16 cellular contexts compared by ENCODE assay signal in genomic region chr10:131158695-131159094, GRCh38.
DNase-seq lines count a peak whose midpoint lies in the region; ATAC-seq and TF ChIP-seq lines count a peak whose summit lies in the region.
"Had no signal": no experiment of that assay in that cellular context is flagged by ENCODE, and none has a peak within 500 bp of the region (broad histone marks: within the 10 kb centered on the region; RNA-seq: fewer than 3 reads in every experiment).

No MANE protein-coding gene starts in this region.

- no peak overlapping the region for H2BK12ac ChIP-seq in H9 (ENCODE audit: insufficient read length, low read depth, low read length)
- H2BK12ac ChIP-seq in neuronal stem cell (ENCODE audit: low read length) = peak overlapping the region; percentile 26

- POLR2A ChIA-PET in A673 (lab: Charles Lee; ENCODE audit: low non-redundant PET) = no interaction called here

- H3K9ac ChIP-seq in H9 (ENCODE audit: extremely low read depth, insufficient read length, low read length) (no peak overlapping the region), neuronal stem cell (ENCODE audit: low read depth, low read length, poor library complexity) (no peak overlapping the region)

- H3K4me1 ChIP-seq in H9 (ENCODE audit: insufficient read depth, low read length) (no peaks in the 10 kb centered on the region), neuronal stem cell (ENCODE audit: control insufficient read depth in 2 of 2, insufficient read depth in 1 of 2, low read depth in 1 of 2, low read length in 2 of 2) (peaks cover 0 to 4% of the 10 kb centered on the region in 2 donors), heart right ventricle (no peaks in the 10 kb centered on the region), A673 (ENCODE audit: insufficient read depth, low read length, poor library complexity, severe bottlenecking) (no peaks in the 10 kb centered on the region)
- H3K4me1 ChIP-seq: BE2C, HAP-1 had no signal

- CTCF ChIA-PET in A673 (lab: Charles Lee) = no interaction called here

- no peaks in the 10 kb centered on the region; a peak in 2 of 7 replicates for H3K36me3 Mint-ChIP-seq in H9 (ENCODE audit: insufficient read depth in 1 of 3, low read depth in 3 of 3)
- H3K36me3 Mint-ChIP-seq in endothelial cell (ENCODE audit: low read depth, unreplicated experiment) = peaks cover 12% of the 10 kb centered on the region
- H3K36me3 Mint-ChIP-seq: CD4-positive, alpha-beta memory T cell had no signal

- H2BK15ac ChIP-seq in H9 (ENCODE audit: low read depth, low read length) = no peak overlapping the region
- peak overlapping the region; percentile 61 for H2BK15ac ChIP-seq in neuronal stem cell (ENCODE audit: low read length)

- DNase-seq in H9 (no peak), endothelial cell (ENCODE audit: low spot score) (no peak), neuronal stem cell (ENCODE audit: low spot score) (no peak), heart right ventricle (no peak), NCI-H1105 treated with DMSO at 0.1 percent for 48 hours (lab: John Stamatoyannopoulos, UW) (no peak), A673 (ENCODE audit: low spot score) (no peak)
- DNase-seq: ACHN; BE2C; CD4-positive, alpha-beta memory T cell; DMS153; DMS79; GDM1 had no signal

- H3K14ac ChIP-seq in H9 (ENCODE audit: insufficient read depth, low read length) (peak overlapping the region; percentile 13; the same call in 1 of the 2 replicates), neuronal stem cell (ENCODE audit: low read length) (no peak overlapping the region)

- H3K4ac ChIP-seq in H9 (ENCODE audit: low read depth, low read length) (no peak overlapping the region), neuronal stem cell (ENCODE audit: low read length) (no peak overlapping the region)

- ATAC-seq in heart right ventricle (no peak), HG03039 (IDR thresholded peaks at IDR 0.05; ENCODE audit: unreplicated experiment) (no peak)
- ATAC-seq: GM23338 had no signal

- no peaks in the 10 kb centered on the region for H3K79me2 ChIP-seq in H9 (ENCODE audit: insufficient read depth, low read length)

- no peaks in the 10 kb centered on the region for H3K27me3 ChIP-seq in H9 (ENCODE audit: insufficient read depth, low read length)
- no peaks in the 10 kb centered on the region for H3K27me3 ChIP-seq in neuronal stem cell (ENCODE audit: control insufficient read depth in 3 of 3, insufficient read depth in 3 of 3, low read depth in 1 of 3, low read length in 3 of 3)
- H3K27me3 ChIP-seq in heart right ventricle = peaks cover 0 to 72% (median 32%) of the 10 kb centered on the region in 7 donors
- no peaks in the 10 kb centered on the region for H3K27me3 ChIP-seq in A673 (replicated peaks; ENCODE audit: insufficient read depth, low read depth, low read length, poor library complexity)
- H3K27me3 ChIP-seq: BE2C had no signal

- no peaks in the 10 kb centered on the region for H3K9me3 Mint-ChIP-seq in H9
- H3K9me3 Mint-ChIP-seq in endothelial cell (ENCODE audit: unreplicated experiment) = peaks cover 46% of the 10 kb centered on the region

- H3K4me3 Mint-ChIP-seq in H9 (no peak overlapping the region), endothelial cell (ENCODE audit: unreplicated experiment) (peak overlapping the region; percentile 10)
- H3K4me3 Mint-ChIP-seq: CD4-positive, alpha-beta memory T cell; GM23338 had no signal

- H2BK20ac ChIP-seq in H9 (ENCODE audit: low read depth, low read length, poor library complexity, severe bottlenecking) = no peak overlapping the region

- H3K4me2 ChIP-seq in H9 (ENCODE audit: insufficient read depth, insufficient read length, low read length) (no peak overlapping the region), neuronal stem cell (ENCODE audit: insufficient read depth, low read length, poor library complexity, severe bottlenecking) (no peak overlapping the region)
- H3K4me2 ChIP-seq: GM23338 had no signal

- H3K4me1 Mint-ChIP-seq in H9 = peaks cover 15 to 22% of the 10 kb centered on the region in 2 experiments
- no peaks in the 10 kb centered on the region for H3K4me1 Mint-ChIP-seq in endothelial cell (ENCODE audit: unreplicated experiment)
- H3K4me1 Mint-ChIP-seq: CD4-positive, alpha-beta memory T cell had no signal

- H3K27me3 Mint-ChIP-seq in H9 (ENCODE audit: low read depth) = no peaks in the 10 kb centered on the region; the same call in 1 of the 2 replicates
- H3K27me3 Mint-ChIP-seq in endothelial cell (ENCODE audit: unreplicated experiment) = peaks cover 12% of the 10 kb centered on the region
- H3K27me3 Mint-ChIP-seq: CD4-positive, alpha-beta memory T cell had no signal

- H3K4me3 ChIP-seq in neuronal stem cell (ENCODE audit: low read length in 2 of 2) = no peak overlapping the region
- no peak overlapping the region for H3K4me3 ChIP-seq in heart right ventricle
- H3K4me3 ChIP-seq in A673 (ENCODE audit: low read depth, low read length, poor library complexity, severe bottlenecking) = no peak overlapping the region
- H3K4me3 ChIP-seq: GM23338, HAP-1 had no signal

- intact Hi-C loops in heart right ventricle (cut with DNase I) = no loop called here
- intact Hi-C loops in A673 (cut with micrococcal nuclease; ENCODE audit: unreplicated experiment) = no loop called here

- H3K27ac ChIP-seq in H9 (ENCODE audit: insufficient read length, low read depth, low read length) = no peak overlapping the region
- H3K27ac ChIP-seq in neuronal stem cell (replicated peaks; ENCODE audit: low read length) = no peak overlapping the region
- no peak overlapping the region for H3K27ac ChIP-seq in heart right ventricle
- H3K27ac ChIP-seq in A673 (ENCODE audit: low read depth, low read length, poor library complexity, severe bottlenecking) = no peak overlapping the region
- H3K27ac ChIP-seq: C4-2B had no signal

- no peaks in the 10 kb centered on the region for H3K36me3 ChIP-seq in neuronal stem cell (replicated peaks in 1 of 2; ENCODE audit: control insufficient read depth in 2 of 2, insufficient read depth in 2 of 2, low read length in 2 of 2)
- no peaks in the 10 kb centered on the region for H3K36me3 ChIP-seq in heart right ventricle
- H3K36me3 ChIP-seq in A673 (ENCODE audit: insufficient read depth, low read length, poor library complexity, severe bottlenecking) = no peaks in the 10 kb centered on the region
- H3K36me3 ChIP-seq: BE2C, HAP-1 had no signal

- H3K9me3 ChIP-seq in H9 (ENCODE audit: control insufficient read depth, low read depth, low read length) (no peaks in the 10 kb centered on the region), neuronal stem cell (replicated peaks in 1 of 2; ENCODE audit: control insufficient read depth in 2 of 2, insufficient read depth in 1 of 2, low read depth in 1 of 2, low read length in 2 of 2) (no peaks in the 10 kb centered on the region), heart right ventricle (no peaks in the 10 kb centered on the region), A673 (ENCODE audit: low read depth, low read length, poor library complexity, severe bottlenecking) (no peaks in the 10 kb centered on the region)
- H3K9me3 ChIP-seq: BE2C, HAP-1 had no signal

- no peak overlapping the region for H3K23ac ChIP-seq in H9 (ENCODE audit: insufficient read length, low read depth, low read length)
- H3K23ac ChIP-seq in neuronal stem cell (ENCODE audit: low read depth, low read length, poor library complexity) = no peak overlapping the region

- no peak for TF ChIP-seq CTCF in H9 (conservative IDR thresholded peaks at IDR 0.05)
- no peak for TF ChIP-seq CTCF in endothelial cell (IDR thresholded peaks at IDR 0.05; ENCODE audit: unreplicated experiment)
- TF ChIP-seq CTCF in heart right ventricle (IDR thresholded peaks at IDR 0.05) = no peak
- TF ChIP-seq CTCF in A673 (conservative IDR thresholded peaks at IDR 0.05; ENCODE audit: low read depth, low read length) = no peak

- H4K91ac ChIP-seq in H9 (ENCODE audit: insufficient read length, low read depth, low read length) (no peak overlapping the region), neuronal stem cell (ENCODE audit: low read depth, low read length, poor library complexity) (no peak overlapping the region)

- no peak overlapping the region for H3T11ph ChIP-seq in H9 (ENCODE audit: low read length)

- H4K8ac ChIP-seq in H9 (replicated peaks; ENCODE audit: insufficient read length, low read depth, low read length) = no peak overlapping the region
- no peak overlapping the region for H4K8ac ChIP-seq in neuronal stem cell (ENCODE audit: low read depth, low read length)

- H2BK5ac ChIP-seq in H9 (ENCODE audit: insufficient read length, low read length) (no peak overlapping the region), neuronal stem cell (ENCODE audit: low read length) (peak overlapping the region; percentile 25)

- H3K27ac Mint-ChIP-seq in H9 (peak overlapping the region in 1 of 3 experiments; percentile 42; a peak in 1 of 7 replicates), endothelial cell (ENCODE audit: unreplicated experiment) (no peak overlapping the region)
- H3K27ac Mint-ChIP-seq: CD4-positive, alpha-beta memory T cell; GM23338 had no signal

- H3K18ac ChIP-seq in H9 (ENCODE audit: insufficient read length, low read depth, low read length) (no peak overlapping the region), neuronal stem cell (ENCODE audit: low read length) (peak overlapping the region; percentile 17)

- H4K5ac ChIP-seq in H9 (ENCODE audit: insufficient read length, low read depth, low read length) = no peak overlapping the region

- no TSS peak for BruUV-seq in A673 (replicated peaks; lab: Mats Ljungman, UMichigan)

- H2AK5ac ChIP-seq in H9 (ENCODE audit: insufficient read length, low read length) (no peak overlapping the region), neuronal stem cell (ENCODE audit: low read depth, low read length) (no peak overlapping the region)

- H3K79me1 ChIP-seq in H9 (ENCODE audit: insufficient read depth, low read depth, low read length, poor library complexity, severe bottlenecking) (no peaks in the 10 kb centered on the region), neuronal stem cell (ENCODE audit: low read depth, low read length) (no peaks in the 10 kb centered on the region)

- no peak overlapping the region for H2AFZ ChIP-seq in H9 (ENCODE audit: low read length)
- no peak overlapping the region for H2AFZ ChIP-seq in neuronal stem cell (ENCODE audit: low read length)
- H2AFZ ChIP-seq: GM23338 had no signal

- no peak overlapping the region for H2BK120ac ChIP-seq in H9 (ENCODE audit: low read depth, low read length, poor library complexity, severe bottlenecking)
- no peak overlapping the region for H2BK120ac ChIP-seq in neuronal stem cell (ENCODE audit: low read depth, low read length)

- WGBS in H9 (ENCODE audit: extremely low coverage, insufficient read length, low lambda C conversion rate) = no CpG with 5 or more reads among the region's 17 CpGs
- WGBS in neuronal stem cell (ENCODE audit: extremely low coverage in 2 of 2, insufficient read length in 2 of 2, insufficient replicate concordance in 1 of 2), 2 donors = no CpG with 5 or more reads among the region's 17 CpGs
- 89 to 94% methylated on average over 17 of the region's 17 CpGs for WGBS in heart right ventricle, 2 donors

- H3K23me2 ChIP-seq in H9 (ENCODE audit: insufficient read length, low read depth, low read length, poor library complexity, severe bottlenecking) = no peaks in the 10 kb centered on the region

- H4K20me1 ChIP-seq in H9 (ENCODE audit: control insufficient read depth, insufficient read depth, insufficient read length) = no peaks in the 10 kb centered on the region

- no peak overlapping the region for H3K56ac ChIP-seq in H9 (ENCODE audit: insufficient read length, low read depth, low read length)
